Comparison of ENCODE assay signal across 10 cellular contexts in the genomic region with DNA sequence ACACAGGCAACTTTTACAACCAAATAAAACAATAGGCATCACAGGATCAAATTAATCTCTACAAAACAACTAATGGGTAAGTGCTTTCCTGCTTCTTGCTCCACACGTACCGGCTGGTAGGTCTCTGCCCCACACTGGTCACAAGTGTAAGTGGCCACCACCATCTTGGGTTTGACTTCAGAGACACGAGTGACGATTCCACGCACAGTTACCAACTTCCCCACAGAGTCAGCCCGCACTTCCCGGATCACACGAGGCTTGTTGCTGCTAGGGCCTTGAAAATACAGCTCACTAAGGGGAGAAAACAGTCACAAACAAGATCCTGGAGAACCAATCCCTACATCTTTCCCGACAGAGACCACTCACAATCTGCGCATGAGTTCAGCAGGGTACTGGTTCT. TPM values are rescaled to one million over a fixed set of nuclear protein-coding genes. Genes with fewer than 3 reads are reported as not detected.
DNase-seq lines count a peak whose midpoint lies in the region; ATAC-seq and TF ChIP-seq lines count a peak whose summit lies in the region.
"Had no signal": no experiment of that assay in that cellular context is flagged by ENCODE, and none has a peak within 500 bp of the region (broad histone marks: within the 10 kb centered on the region; RNA-seq: fewer than 3 reads in every experiment).

No MANE protein-coding gene starts in this region.

- in situ Hi-C loops in mammary epithelial cell (cut with MboI; ENCODE audit: low sequenced_read_pairs in 2 of 2), result no loop called here

- H3K4me1 Mint-ChIP-seq in CD4-positive, alpha-beta memory T cell, result peaks cover 23 to 53% (median 34%) of the 10 kb centered on the region in 4 donors
- H3K4me1 Mint-ChIP-seq in neural crest cell, result peaks cover 63% of the 10 kb centered on the region

- H3K4me3 ChIP-seq in CD4-positive, alpha-beta memory T cell (ENCODE audit: low read length in 2 of 2), result no peak overlapping the region
- H3K4me3 ChIP-seq in HUES64 (ENCODE audit: low read length), result peak overlapping the region; percentile 96; the same call in 1 of the 2 replicates
- H3K4me3 ChIP-seq in mammary epithelial cell (replicated peaks in 1 of 3; ENCODE audit: insufficient read depth in 1 of 3, low read depth in 2 of 3, low read length in 3 of 3), result no peak overlapping the region

- CTCF ChIA-PET in CD4-positive, alpha-beta memory T cell (lab: Charles Lee; ENCODE audit: partially characterized antibody), result interaction anchor here (0.7 to 1.4 kb wide), 2 partner anchors 14 to 34 kb away, joined by 3 to 4 read pairs; no protein-coding TSS in a partner anchor
- CTCF ChIA-PET in mammary epithelial cell (lab: Charles Lee; ENCODE audit: low non-redundant PET), result no interaction called here

- H3K27ac ChIP-seq in CD4-positive, alpha-beta memory T cell (ENCODE audit: low read depth, low read length), result peak overlapping the region; percentile 96
- H3K27ac ChIP-seq in HUES64 (ENCODE audit: low read depth, low read length), result no peak overlapping the region
- H3K27ac ChIP-seq in mammary epithelial cell (ENCODE audit: insufficient read depth, low read depth, low read length), result no peak overlapping the region
- H3K27ac ChIP-seq: KMS-11 had no signal

- no peaks in the 10 kb centered on the region for H4K20me1 ChIP-seq in mammary epithelial cell (ENCODE audit: insufficient read depth, low read length)

- peaks cover 29% of the 10 kb centered on the region for H3K4me1 ChIP-seq in CD4-positive, alpha-beta memory T cell (ENCODE audit: insufficient read depth, low read length)
- H3K4me1 ChIP-seq in HUES64 (ENCODE audit: insufficient read depth, low read length) (peaks cover 11% of the 10 kb centered on the region), mammary epithelial cell (ENCODE audit: insufficient read depth, low read length) (peaks cover 14% of the 10 kb centered on the region)

- 97% methylated on average over 10 of the region's 10 CpGs for WGBS in HUES64
- 86% methylated on average over 10 of the region's 10 CpGs for WGBS in mammary epithelial cell (ENCODE audit: low coverage, missing lambda C conversion rate)

- TF ChIP-seq CTCF in mammary epithelial cell (conservative IDR thresholded peaks at IDR 0.05 in 1 of 2, IDR thresholded peaks at IDR 0.05 in 1 of 2; ENCODE audit: extremely low read depth in 1 of 2, insufficient read depth in 1 of 2, low read depth in 1 of 2, low read length in 2 of 2) (no peak), neural crest cell (conservative IDR thresholded peaks at IDR 0.05) (no peak)

- dilution Hi-C loops in mammary epithelial cell (cut with HindIII; ENCODE audit: low sequenced_read_pairs), result no loop called here

- H3K4me3 Mint-ChIP-seq in CD4-positive, alpha-beta memory T cell, result peak overlapping the region; percentile 27 to 95 (median 79)
- H3K4me3 Mint-ChIP-seq in neural crest cell, result peak overlapping the region; percentile 99

- H3K9ac ChIP-seq in HUES64 (ENCODE audit: low read depth, low read length) (peak overlapping the region; percentile 100), mammary epithelial cell (ENCODE audit: insufficient read depth, low read length) (no peak overlapping the region)
- H3K9ac ChIP-seq: KMS-11 had no signal

- TSS peak; percentile 48 for BruUV-seq in mammary epithelial cell (replicated peaks; lab: Mats Ljungman, UMichigan)

- ATAC-seq in HG03175 (IDR thresholded peaks at IDR 0.05; ENCODE audit: unreplicated experiment), result no peak
- ATAC-seq: Right ventricle myocardium inferior had no signal

- peaks cover 0 to 2% of the 10 kb centered on the region in 2 donors for H3K27me3 Mint-ChIP-seq in CD4-positive, alpha-beta memory T cell
- H3K27me3 Mint-ChIP-seq in neural crest cell (ENCODE audit: low read depth), result peaks cover 38% of the 10 kb centered on the region

- peaks cover 67% of the 10 kb centered on the region for H3K79me2 ChIP-seq in mammary epithelial cell (ENCODE audit: insufficient read depth, low read length)

- H3K36me3 ChIP-seq in CD4-positive, alpha-beta memory T cell (ENCODE audit: insufficient read depth, low read length), result peaks cover 55% of the 10 kb centered on the region
- H3K36me3 ChIP-seq in HUES64 (ENCODE audit: insufficient read depth, low read length), result peaks cover 67% of the 10 kb centered on the region
- H3K36me3 ChIP-seq in mammary epithelial cell (ENCODE audit: insufficient read depth, low read length), result peaks cover 41% of the 10 kb centered on the region

- intact Hi-C loops in CD4-positive, alpha-beta memory T cell (cut with micrococcal nuclease), result no loop called here
- intact Hi-C loops in mammary epithelial cell (cut with micrococcal nuclease), result no loop called here

- H3K27me3 ChIP-seq in CD4-positive, alpha-beta memory T cell (ENCODE audit: insufficient read depth, low read length), result no peaks in the 10 kb centered on the region
- H3K27me3 ChIP-seq in HUES64 (ENCODE audit: insufficient read depth, low read length) (no peaks in the 10 kb centered on the region), mammary epithelial cell (ENCODE audit: insufficient read depth, low read length) (no peaks in the 10 kb centered on the region)

- peaks cover 0 to 2% (median 0%) of the 10 kb centered on the region in 8 donors for H3K9me3 Mint-ChIP-seq in CD4-positive, alpha-beta memory T cell
- no peaks in the 10 kb centered on the region for H3K9me3 Mint-ChIP-seq in neural crest cell

- H3K9me3 ChIP-seq in CD4-positive, alpha-beta memory T cell (ENCODE audit: control insufficient read depth in 1 of 2, low read length in 2 of 2), result no peaks in the 10 kb centered on the region
- no peaks in the 10 kb centered on the region for H3K9me3 ChIP-seq in HUES64 (ENCODE audit: insufficient read depth, low read depth, low read length)
- no peaks in the 10 kb centered on the region for H3K9me3 ChIP-seq in mammary epithelial cell (replicated peaks; ENCODE audit: insufficient read depth, low read length)

- H3K36me3 Mint-ChIP-seq in CD4-positive, alpha-beta memory T cell, result peaks cover 44 to 71% of the 10 kb centered on the region in 2 donors
- peaks cover 53% of the 10 kb centered on the region for H3K36me3 Mint-ChIP-seq in neural crest cell (ENCODE audit: low read depth)

- H3K27ac Mint-ChIP-seq in CD4-positive, alpha-beta memory T cell, result peak overlapping the region; percentile 72 to 99 (median 90)
- H3K27ac Mint-ChIP-seq in neural crest cell (ENCODE audit: unreplicated experiment), result peak overlapping the region; percentile 96

- no peak overlapping the region for H3K4me2 ChIP-seq in mammary epithelial cell (ENCODE audit: insufficient read depth, low read depth, low read length)

- POLR2A ChIA-PET in CD4-positive, alpha-beta memory T cell (lab: Charles Lee; ENCODE audit: partially characterized antibody), result interaction anchor here (3.6 to 8.2 kb wide), 4 partner anchors 9 to 31 kb away, joined by 20 to 175 read pairs (median 64); partner anchors contain the start of genes CNPY4, COPS6 and MBLAC1

- H2AFZ ChIP-seq in mammary epithelial cell (ENCODE audit: low read depth, low read length), result no peak overlapping the region

- DNase-seq in CD4-positive, alpha-beta memory T cell, result no peak
- DNase-seq in mammary epithelial cell (no peak), neural crest cell (ENCODE audit: low read depth, low spot score) (no peak), HK-2 (ENCODE audit: unreplicated experiment) (no peak), glomerular visceral epithelial cell (ENCODE audit: extremely low spot score) (no peak)
- DNase-seq: activated CD4-positive, alpha-beta T cell treated with anti-CD3 and anti-CD28 coated beads, Interleukin-2, amount 50 U/mL, for 4 hours had no signal

RNA-seq across cellular contexts. Expression of gene MCM7, which starts 2.3 kb away (rescaled TPM):
- 100 to 1,000 TPM; 164 to 173 TPM for total RNA-seq in CD4-positive, alpha-beta memory T cell
- 10 to 100 TPM; 26.9 to 29.9 TPM for polyA plus RNA-seq in CD4-positive, alpha-beta memory T cell
- polyA plus RNA-seq in HUES64 (2013, experiment 1 of 2), result 226 TPM
- polyA plus RNA-seq in HUES64 (2013, experiment 2 of 2), result 205 TPM
- total RNA-seq in mammary epithelial cell (100 to 1,000 TPM in 1 of 2 donors, 10 to 100 TPM in 1; 16.0 to 114 TPM), neural crest cell (420 and 426 TPM in 2 replicates)
- 163 TPM for polyA plus RNA-seq in mammary epithelial cell
- polyA minus RNA-seq in mammary epithelial cell, result 137 TPM

RNA-seq across cellular contexts. Expression of gene AP4M1, which starts 2.5 kb away (rescaled TPM):
- total RNA-seq in CD4-positive, alpha-beta memory T cell, result 10 to 100 TPM; 12.1 to 14.9 TPM
- polyA plus RNA-seq in CD4-positive, alpha-beta memory T cell, result 1 to 10 TPM; 3.2 to 4.3 TPM
- polyA plus RNA-seq in HUES64 (2013, experiment 1 of 2), result 14.9 TPM
- 11.3 TPM for polyA plus RNA-seq in HUES64 (2013, experiment 2 of 2)
- total RNA-seq in mammary epithelial cell (10 to 100 TPM; 13.0 to 17.4 TPM), neural crest cell (22.6 and 23.6 TPM in 2 replicates)
- polyA plus RNA-seq in mammary epithelial cell, result 14.9 TPM
- polyA minus RNA-seq in mammary epithelial cell, result 2.8 TPM

RNA-seq across cellular contexts. Expression of gene COPS6, which starts 10.1 kb away (rescaled TPM):
- total RNA-seq in CD4-positive, alpha-beta memory T cell, result 10 to 100 TPM; 85.5 to 89.2 TPM
- polyA plus RNA-seq in CD4-positive, alpha-beta memory T cell, result 100 to 1,000 TPM; 155 to 261 TPM
- polyA plus RNA-seq in HUES64 (2013, experiment 1 of 2), result 89.7 TPM
- polyA plus RNA-seq in HUES64 (2013, experiment 2 of 2), result 91.2 TPM
- total RNA-seq in mammary epithelial cell (100 to 1,000 TPM in 1 of 2 donors, 10 to 100 TPM in 1; 32.7 to 106 TPM), neural crest cell (142 and 160 TPM in 2 replicates)
- 156 TPM for polyA plus RNA-seq in mammary epithelial cell
- 164 TPM for polyA minus RNA-seq in mammary epithelial cell

RNA-seq across cellular contexts. Expression of gene ZNF3, which starts 17.4 kb away (rescaled TPM):
- total RNA-seq in CD4-positive, alpha-beta memory T cell, result 10 to 100 TPM; 44.2 to 44.8 TPM
- 10 to 100 TPM; 11.9 to 25.4 TPM for polyA plus RNA-seq in CD4-positive, alpha-beta memory T cell
- polyA plus RNA-seq in HUES64 (2013, experiment 1 of 2), result 34.8 TPM
- polyA plus RNA-seq in HUES64 (2013, experiment 2 of 2), result 34.5 TPM
- 10 to 100 TPM; 22.6 to 28.7 TPM for total RNA-seq in mammary epithelial cell
- polyA plus RNA-seq in mammary epithelial cell, result 12.4 TPM
- polyA minus RNA-seq in mammary epithelial cell, result 14.2 TPM
- 67.1 and 72.3 TPM in 2 replicates for total RNA-seq in neural crest cell

RNA-seq across cellular contexts. Expression of gene TAF6, which starts 20.2 kb away (rescaled TPM):
- 10 to 100 TPM; 61.6 to 62.2 TPM for total RNA-seq in CD4-positive, alpha-beta memory T cell
- polyA plus RNA-seq in CD4-positive, alpha-beta memory T cell, result 10 to 100 TPM; 25.3 to 35.2 TPM
- 54.7 TPM for polyA plus RNA-seq in HUES64 (2013, experiment 1 of 2)
- 68.6 TPM for polyA plus RNA-seq in HUES64 (2013, experiment 2 of 2)
- total RNA-seq in mammary epithelial cell (10 to 100 TPM; 28.8 to 55.3 TPM), neural crest cell (82.0 and 88.9 TPM in 2 replicates)
- polyA plus RNA-seq in mammary epithelial cell, result 16.5 TPM
- polyA minus RNA-seq in mammary epithelial cell, result 42.4 TPM
